ENCODE assay signal across 8 cellular contexts in the genomic region with DNA sequence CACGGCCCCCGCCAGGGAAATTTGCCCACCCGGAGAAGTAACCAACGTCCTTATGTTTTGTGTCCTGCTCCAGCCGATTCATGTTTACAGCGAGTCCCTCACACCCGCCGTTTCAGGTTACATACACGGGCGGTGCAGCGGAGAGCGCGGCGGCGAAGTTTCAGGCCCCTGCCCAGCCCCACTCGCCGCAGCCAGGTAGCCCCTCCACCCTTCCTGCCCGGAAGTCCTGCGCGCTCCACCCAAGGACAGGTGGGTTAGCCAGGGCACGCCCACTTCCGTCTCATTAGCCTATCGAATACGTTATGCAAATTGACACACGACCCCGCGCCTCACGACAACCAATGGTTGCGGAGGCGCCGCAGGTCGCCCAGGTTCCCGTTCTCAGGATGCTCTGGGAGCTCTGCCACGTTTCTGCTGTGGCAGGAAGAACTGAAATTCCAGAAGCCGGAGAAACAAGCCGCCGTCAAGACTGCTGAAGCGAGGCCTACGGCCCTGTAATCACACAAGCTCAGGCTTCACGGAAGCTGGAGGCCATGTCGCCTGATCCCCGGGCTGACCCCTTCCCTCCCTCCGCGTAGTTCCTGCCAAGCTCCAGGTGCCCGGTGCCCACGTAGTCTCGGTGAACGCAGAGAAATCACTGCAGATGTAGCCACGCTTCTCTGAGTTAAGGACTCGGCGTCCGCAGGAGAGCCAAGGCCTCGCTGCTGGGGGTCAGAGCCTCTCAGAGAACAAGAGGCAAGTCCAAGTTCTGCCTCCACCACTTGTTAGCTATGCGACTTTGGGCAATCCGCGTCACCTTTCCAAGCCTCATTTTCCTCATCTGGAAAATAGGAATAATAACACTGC.
A peak's percentile ranks its signal among the peaks of the same experiment; 100 is the strongest.
DNase-seq lines count a peak whose midpoint lies in the region; ATAC-seq and TF ChIP-seq lines count a peak whose summit lies in the region.

No MANE protein-coding gene starts in this region.

- TF ChIP-seq CTCF in GM10248 (IDR thresholded peaks at IDR 0.05; ENCODE audit: control extremely low read depth, extremely low read depth, low read depth, missing control alignments) (no peak), epithelial cell of esophagus (IDR thresholded peaks at IDR 0.05; ENCODE audit: insufficient read depth, low read depth, low read length, missing control alignments) (peak; percentile 30)

- peak overlapping the region; percentile 52 for H3K4me3 ChIP-seq in epithelial cell of esophagus (ENCODE audit: low read length)
- peak overlapping the region; percentile 20 for H3K4me3 ChIP-seq in mucosa of stomach (ENCODE audit: low read length)

- H3K9me3 ChIP-seq in mucosa of stomach (ENCODE audit: control insufficient read depth, low read length), result no peaks in the 10 kb centered on the region

- no peaks in the 10 kb centered on the region for H3K36me3 Mint-ChIP-seq in stimulated activated effector memory CD8-positive, alpha-beta T cell treated with anti-CD3 and anti-CD28 coated beads, Interleukin-12 subunit alpha, Interleukin-12 subunit beta, amount 100 ng/mL, for 72 hours

- H3K4me3 Mint-ChIP-seq in stimulated activated effector memory CD8-positive, alpha-beta T cell treated with anti-CD3 and anti-CD28 coated beads, Interleukin-12 subunit alpha, Interleukin-12 subunit beta, amount 100 ng/mL, for 72 hours, result peak overlapping the region; percentile 65

- CTCF ChIA-PET in GM10248 (lab: Yijun Ruan, JAX), result interaction anchor here (1.2 to 1.6 kb wide), 2 partner anchors 22 to 35 kb away, joined by 3 read pairs; partner anchors contain the start of gene MYH9

- H3K36me3 ChIP-seq in mucosa of stomach (ENCODE audit: control insufficient read depth, insufficient read depth, low read length), result no peaks in the 10 kb centered on the region

- H3K4me1 Mint-ChIP-seq in stimulated activated effector memory CD8-positive, alpha-beta T cell treated with anti-CD3 and anti-CD28 coated beads, Interleukin-12 subunit alpha, Interleukin-12 subunit beta, amount 100 ng/mL, for 72 hours, result peaks cover 48% of the 10 kb centered on the region

- peak overlapping the region; percentile 73 for H3K27ac Mint-ChIP-seq in stimulated activated effector memory CD8-positive, alpha-beta T cell treated with anti-CD3 and anti-CD28 coated beads, Interleukin-12 subunit alpha, Interleukin-12 subunit beta, amount 100 ng/mL, for 72 hours

- H3K9ac ChIP-seq in mucosa of stomach (ENCODE audit: low read length), result peak overlapping the region; percentile 67

- no peaks in the 10 kb centered on the region for H3K27me3 ChIP-seq in mucosa of stomach (ENCODE audit: control insufficient read depth, insufficient read depth, low read length)

- peak; percentile 84 for DNase-seq in GM10248 (ENCODE audit: extremely low spot score)
- peak; percentile 88 for DNase-seq in NCI-H2107 (lab: John Stamatoyannopoulos, UW)
- DNase-seq in activated T-cell treated with anti-CD3 and anti-CD28 coated beads for 1 hour (ENCODE audit: low read depth), result peak; percentile 53
- DNase-seq in epithelial cell of esophagus (ENCODE audit: low read depth), result peak; percentile 100
- peak in 1 of 2 donors; percentile 68 for DNase-seq in stimulated activated effector memory CD8-positive, alpha-beta T cell treated with anti-CD3 and anti-CD28 coated beads, Interleukin-12 subunit alpha, Interleukin-12 subunit beta, amount 100 ng/mL, for 72 hours (ENCODE audit: low spot score in 2 of 2)

- POLR2A ChIA-PET in GM10248 (lab: Yijun Ruan, JAX), result no interaction called here

- peak; percentile 60 for ATAC-seq in stimulated activated effector memory CD8-positive, alpha-beta T cell treated with anti-CD3 and anti-CD28 coated beads, Interleukin-12 subunit alpha, Interleukin-12 subunit beta, amount 100 ng/mL, for 72 hours
- ATAC-seq in HG02798 (IDR thresholded peaks at IDR 0.05; ENCODE audit: poor library complexity, unreplicated experiment), result no peak
- ATAC-seq in HG03025 (IDR thresholded peaks at IDR 0.05; ENCODE audit: low FRiP score, unreplicated experiment), result no peak

- no peaks in the 10 kb centered on the region for H3K9me3 Mint-ChIP-seq in stimulated activated effector memory CD8-positive, alpha-beta T cell treated with anti-CD3 and anti-CD28 coated beads, Interleukin-12 subunit alpha, Interleukin-12 subunit beta, amount 100 ng/mL, for 72 hours

- H3K4me1 ChIP-seq in mucosa of stomach (ENCODE audit: control insufficient read depth, insufficient read depth, low read length), result peaks cover 32% of the 10 kb centered on the region
